ENCODE assay signal across 18 cellular contexts in the genomic region with DNA sequence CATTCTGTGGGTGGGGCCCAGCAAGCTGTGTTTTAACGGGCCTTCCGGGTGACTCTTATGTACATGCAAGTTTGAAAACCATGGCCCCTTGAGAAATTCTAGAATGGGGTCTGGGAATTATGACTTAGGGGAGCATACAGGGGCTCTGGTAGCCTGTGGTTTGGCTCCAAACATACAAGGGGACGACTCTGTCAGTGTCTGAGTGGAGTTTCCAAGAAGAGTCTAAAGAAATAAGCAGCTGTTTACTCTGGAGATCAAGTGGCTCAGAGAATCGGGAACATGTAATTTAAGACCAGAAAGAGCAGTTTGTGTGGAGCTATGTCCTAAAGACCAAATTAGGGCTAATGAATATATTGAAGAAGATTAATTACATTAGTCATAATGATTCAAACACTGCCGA.
DNase-seq lines count a peak whose midpoint lies in the region; ATAC-seq and TF ChIP-seq lines count a peak whose summit lies in the region.
"Had no signal": no experiment of that assay in that cellular context is flagged by ENCODE, and none has a peak within 500 bp of the region (broad histone marks: within the 10 kb centered on the region; RNA-seq: fewer than 3 reads in every experiment).

No MANE protein-coding gene starts in this region.

- intact Hi-C loops in mammary epithelial cell (cut with micrococcal nuclease): no loop called here
- intact Hi-C loops in breast epithelium (cut with DNase I; ENCODE audit: low total_unique reads): no loop called here
- intact Hi-C loops in colonic mucosa (cut with DNase I): loop anchor here (10.0 kb wide), 1 partner anchor 228 kb away; no protein-coding TSS in a partner anchor

- in situ Hi-C loops in mammary epithelial cell (cut with MboI; ENCODE audit: low sequenced_read_pairs in 2 of 2): no loop called here

- H3K4me2 ChIP-seq in mammary epithelial cell (ENCODE audit: insufficient read depth, low read depth, low read length): no peak overlapping the region

- H3K4me3 ChIP-seq in mammary epithelial cell (replicated peaks in 1 of 3; ENCODE audit: insufficient read depth in 1 of 3, low read depth in 2 of 3, low read length in 3 of 3) (no peak overlapping the region), breast epithelium (no peak overlapping the region), colonic mucosa (no peak overlapping the region), Peyer's patch (no peak overlapping the region)

- no peak for TF ChIP-seq CTCF in mammary epithelial cell (conservative IDR thresholded peaks at IDR 0.05 in 1 of 2, IDR thresholded peaks at IDR 0.05 in 1 of 2; ENCODE audit: extremely low read depth in 1 of 2, insufficient read depth in 1 of 2, low read depth in 1 of 2, low read length in 2 of 2)
- TF ChIP-seq CTCF in breast epithelium (IDR thresholded peaks at IDR 0.05): no peak
- no peak for TF ChIP-seq CTCF in colonic mucosa (IDR thresholded peaks at IDR 0.05)
- no peak for TF ChIP-seq CTCF in Peyer's patch (IDR thresholded peaks at IDR 0.05)

- no peak for DNase-seq in mammary epithelial cell
- no peak for DNase-seq in breast epithelium (ENCODE audit: low spot score in 2 of 2)
- peak; percentile 22 for DNase-seq in NCI-H69 (lab: John Stamatoyannopoulos, UW)
- DNase-seq in myocyte (ENCODE audit: low read depth): peak; percentile 65
- no peak for DNase-seq in colonic mucosa
- DNase-seq in Peyer's patch: no peak
- DNase-seq: ACHN, AML-193, DMS53, HCEC 1CT, MV-4-11, NCI-H187 treated with DMSO at 0.1 percent for 48 hours, NCI-H345, OCI-M1, RPMI8226, SIG-M5 had no signal

- H3K27ac ChIP-seq in mammary epithelial cell (ENCODE audit: insufficient read depth, low read depth, low read length) (no peak overlapping the region), breast epithelium (no peak overlapping the region), colonic mucosa (no peak overlapping the region), Peyer's patch (no peak overlapping the region)

- BruUV-seq in mammary epithelial cell (replicated peaks; lab: Mats Ljungman, UMichigan): no TSS peak

- no peaks in the 10 kb centered on the region for H4K20me1 ChIP-seq in mammary epithelial cell (ENCODE audit: insufficient read depth, low read length)

- TF ChIP-seq POLR2A in breast epithelium (IDR thresholded peaks at IDR 0.05) (no peak), Peyer's patch (IDR thresholded peaks at IDR 0.05) (no peak)

- WGBS in mammary epithelial cell (ENCODE audit: low coverage, missing lambda C conversion rate): 86% methylated on average over 5 of the region's 5 CpGs

- dilution Hi-C loops in mammary epithelial cell (cut with HindIII; ENCODE audit: low sequenced_read_pairs): no loop called here

- H3K9me3 ChIP-seq in mammary epithelial cell (replicated peaks; ENCODE audit: insufficient read depth, low read length) (no peaks in the 10 kb centered on the region), breast epithelium (no peaks in the 10 kb centered on the region), colonic mucosa (no peaks in the 10 kb centered on the region), Peyer's patch (no peaks in the 10 kb centered on the region)

- H3K9ac ChIP-seq in mammary epithelial cell (ENCODE audit: insufficient read depth, low read length) (no peak overlapping the region), colonic mucosa (ENCODE audit: low read depth in 2 of 2, low read length in 2 of 2) (no peak overlapping the region)

- H3K36me3 ChIP-seq in mammary epithelial cell (ENCODE audit: insufficient read depth, low read length) (no peaks in the 10 kb centered on the region), breast epithelium (no peaks in the 10 kb centered on the region), colonic mucosa (no peaks in the 10 kb centered on the region), Peyer's patch (no peaks in the 10 kb centered on the region)

- peak overlapping the region; percentile 26 for H2AFZ ChIP-seq in mammary epithelial cell (ENCODE audit: low read depth, low read length)

- H3K27me3 ChIP-seq in mammary epithelial cell (ENCODE audit: insufficient read depth, low read length) (no peaks in the 10 kb centered on the region), breast epithelium (no peaks in the 10 kb centered on the region), colonic mucosa (no peaks in the 10 kb centered on the region), Peyer's patch (no peaks in the 10 kb centered on the region)

- no peaks in the 10 kb centered on the region for H3K79me2 ChIP-seq in mammary epithelial cell (ENCODE audit: insufficient read depth, low read length)

- H3K4me1 ChIP-seq in mammary epithelial cell (ENCODE audit: insufficient read depth, low read length) (no peaks in the 10 kb centered on the region), breast epithelium (no peaks in the 10 kb centered on the region), colonic mucosa (no peaks in the 10 kb centered on the region), Peyer's patch (no peaks in the 10 kb centered on the region)

- CTCF ChIA-PET in mammary epithelial cell (lab: Charles Lee; ENCODE audit: low non-redundant PET): no interaction called here

- ATAC-seq in GM21360 (IDR thresholded peaks at IDR 0.05; ENCODE audit: unreplicated experiment): no peak
- ATAC-seq in GM21723 (IDR thresholded peaks at IDR 0.05; ENCODE audit: unreplicated experiment): no peak

Comparison
In these comparisons a context has a peak if more than half of its experiments do, and no peak if none do; other contexts are left out.
1. DNase-seq: peak in NCI-H69 (single experiment) and myocyte (single experiment); none in mammary epithelial cell (single experiment), breast epithelium (0 of 2), colonic mucosa (single experiment) and Peyer's patch (0 of 3).